In the genomic region with DNA sequence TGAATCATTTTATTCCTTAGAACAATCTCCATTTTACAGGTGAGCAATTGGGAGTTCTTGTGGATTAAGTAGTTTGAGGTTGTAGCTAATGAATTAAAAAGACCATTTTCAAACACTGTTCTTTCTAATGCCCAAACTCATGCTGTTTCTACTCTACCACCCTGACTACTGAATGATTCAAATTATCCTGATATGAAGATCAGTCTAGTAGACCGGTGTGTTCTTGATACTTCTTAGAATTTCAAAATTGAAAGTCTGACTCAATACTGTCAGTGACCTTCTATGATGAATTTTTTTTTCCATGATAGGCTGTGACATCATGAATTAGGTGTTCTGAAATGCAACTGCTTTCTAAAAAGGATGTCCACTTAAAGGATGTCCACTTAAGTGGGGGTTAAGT, we compare ENCODE assay signal across 27 cellular contexts.
"Had no signal": no experiment of that assay in that cellular context is flagged by ENCODE, and none has a peak within 500 bp of the region (broad histone marks: within the 10 kb centered on the region; RNA-seq: fewer than 3 reads in every experiment).

No MANE protein-coding gene starts in this region.

- H3K36me3 ChIP-seq: adrenal gland, colonic mucosa, left ventricle myocardium inferior, neural progenitor cell, right atrium auricular region, suprapubic skin, tibial artery, upper lobe of right lung, WERI-Rb-1 had no signal

- H3K4me3 Mint-ChIP-seq: activated T-helper 1 cell treated with anti-CD3 and anti-CD28 coated beads, Interleukin-12 subunit alpha, Interleukin-12 subunit beta, Interleukin-2, Interleukin-4 antibody, amounts not matched to agents 30 ng/mL and 10 ng/mL and 1 ng/mL, durations not matched to agents 14 hours and 24 hours and 36 hours; natural killer cell; neural progenitor cell; T-helper 17 cell had no signal

- ATAC-seq: body of pancreas, natural killer cell, SK-N-SH treated with all-trans-retinoic acid at 6 μM for 48 hours, T-helper 17 cell, upper lobe of right lung had no signal

- FAIRE-seq: frontal cortex had no signal

- H3K9me3 ChIP-seq: adrenal gland, body of pancreas, colonic mucosa, right atrium auricular region, suprapubic skin, tibial artery, upper lobe of right lung had no signal

- H2AFZ ChIP-seq: neural progenitor cell, parathyroid adenoma had no signal

- DNase-seq: activated CD4-positive, alpha-beta T cell treated with anti-CD3 and anti-CD28 coated beads for 1 hour; activated CD8-positive, alpha-beta memory T cell treated with anti-CD3 and anti-CD28 coated beads, Interleukin-2, amount 50 U/mL, for 4 hours; activated gamma-delta T cell; activated naive CD4-positive, alpha-beta T cell treated with anti-CD3 and anti-CD28 coated beads, Interleukin-2, amount 50 U/mL, for 16 hours; adrenal gland; aorta; body of pancreas; colonic mucosa; effector CD8-positive, alpha-beta T cell; islet precursor cell; left ventricle myocardium inferior; natural killer cell; occipital lobe; stimulated activated CD4-positive, alpha-beta T cell treated with anti-CD3 and anti-CD28 coated beads, Interleukin-2, amount 100 ng/mL, for 48 hours; T-helper 17 cell; T1000; tibial artery; upper lobe of right lung; WERI-Rb-1 had no signal

- H3K36me3 Mint-ChIP-seq: neural progenitor cell had no signal

- H3K79me2 ChIP-seq: parathyroid adenoma had no signal

- H3K4me3 ChIP-seq: adrenal gland, body of pancreas, colonic mucosa, left ventricle myocardium inferior, lung, neural progenitor cell, right atrium auricular region, suprapubic skin, tibial artery, upper lobe of right lung had no signal

- H3K4me1 ChIP-seq: adrenal gland, body of pancreas, colonic mucosa, left ventricle myocardium inferior, parathyroid adenoma, right atrium auricular region, suprapubic skin, tibial artery, upper lobe of right lung had no signal

- H3K4me1 Mint-ChIP-seq: natural killer cell, neural progenitor cell, T-helper 17 cell had no signal

- H3K27ac Mint-ChIP-seq: activated T-helper 1 cell treated with anti-CD3 and anti-CD28 coated beads, Interleukin-12 subunit alpha, Interleukin-12 subunit beta, Interleukin-2, Interleukin-4 antibody, amounts not matched to agents 30 ng/mL and 10 ng/mL and 1 ng/mL, durations not matched to agents 14 hours and 24 hours and 36 hours; natural killer cell; neural progenitor cell; T-helper 17 cell had no signal

- H3K27ac ChIP-seq: adrenal gland, body of pancreas, colonic mucosa, left ventricle myocardium inferior, neural progenitor cell, parathyroid adenoma, right atrium auricular region, suprapubic skin, tibial artery, upper lobe of right lung, WERI-Rb-1 had no signal

- H3K4me2 ChIP-seq: neural progenitor cell had no signal

- H3K27me3 ChIP-seq: body of pancreas, colonic mucosa, neural progenitor cell, right atrium auricular region, tibial artery, upper lobe of right lung had no signal
